8 cellular contexts compared by ENCODE assay signal in genomic region chr2:95207111-95207961, GRCh38. TPM values are rescaled to one million over a fixed set of nuclear protein-coding genes. Genes with fewer than 3 reads are reported as not detected.
DNase-seq lines count a peak whose midpoint lies in the region; ATAC-seq, FAIRE-seq and TF ChIP-seq lines count a peak whose summit lies in the region.

TSS of gene ZNF892 (plus strand) at chr2:95207521. CDS start at chr2:95207816, 295 bp downstream.

- H3K4me3 Mint-ChIP-seq in CD8-positive, alpha-beta memory T cell: peak within 1 kb of the TSS; percentile 90 to 96 (median 95)

- peak; percentile 33 to 45 (median 43) for TF ChIP-seq CTCF in H1 (IDR thresholded peaks at IDR 0.05; ENCODE audit: control extremely low read depth in 1 of 3, insufficient read depth in 1 of 3, low read depth in 1 of 3, low read length in 3 of 3)

- ATAC-seq in GM19395 (IDR thresholded peaks at IDR 0.05; ENCODE audit: unreplicated experiment): peak; percentile 96
- peak; percentile 91 for ATAC-seq in HG03558 (IDR thresholded peaks at IDR 0.05; ENCODE audit: extremely low read depth, unreplicated experiment)

- H3K9me3 ChIP-seq in CD8-positive, alpha-beta memory T cell (ENCODE audit: low read length): peaks cover 9% of the 10 kb centered on the region
- H3K9me3 ChIP-seq in H1 (ENCODE audit: insufficient read depth in 2 of 2, low read depth in 1 of 2, low read length in 1 of 2): peaks cover 28 to 30% of the 10 kb centered on the region in 2 experiments

- H3K18ac ChIP-seq in H1 (ENCODE audit: extremely low read depth, low read length) (peak within 1 kb of the TSS; percentile 87), mesendoderm (ENCODE audit: low read length) (no peak within 1 kb of the TSS)

- no peak for FAIRE-seq in H1 (lab: Jason Lieb, UNC)

- WGBS in H1 (ENCODE audit: extremely low coverage in 1 of 2, insufficient coverage in 1 of 2, insufficient read length in 1 of 2, insufficient replicate concordance in 2 of 2, low coverage in 1 of 2, low lambda C conversion rate in 2 of 2, missing lambda C conversion rate in 1 of 2), 2 experiments: 1% methylated on average over 47 of the region's 74 CpGs; no CpG with 5 or more reads in 1 of the 2 experiments
- no CpG with 5 or more reads among the region's 74 CpGs for WGBS in mesendoderm (ENCODE audit: extremely low coverage, insufficient coverage, low lambda C conversion rate)

- H4K8ac ChIP-seq in H1 (ENCODE audit: extremely low read depth, insufficient read depth, low read length) (peak within 1 kb of the TSS; percentile 81; the same call in 1 of the 2 replicates), mesendoderm (ENCODE audit: low read depth, low read length) (no peak within 1 kb of the TSS)

- H4K91ac ChIP-seq in H1 (replicated peaks; ENCODE audit: insufficient read length, low read length): peak within 1 kb of the TSS; percentile 2

- H3K27ac Mint-ChIP-seq in CD8-positive, alpha-beta memory T cell: peak within 1 kb of the TSS in 7 of 8 donors; percentile 77 to 96 (median 85)

- no peak for TF ChIP-seq EP300 in H1 (IDR thresholded peaks at IDR 0.05; ENCODE audit: borderline replicate concordance in 1 of 2, low read depth in 2 of 2, low read length in 2 of 2)

- peaks cover 14% of the 10 kb centered on the region for H3K36me3 ChIP-seq in CD8-positive, alpha-beta memory T cell (ENCODE audit: insufficient read depth, low read length)
- H3K36me3 ChIP-seq in H1 (ENCODE audit: control insufficient read depth in 2 of 4, insufficient read depth in 4 of 4, low read length in 3 of 4): peaks cover 0 to 35% (median 18%) of the 10 kb centered on the region in 4 experiments; a peak in 6 of 8 replicates
- peaks cover 3% of the 10 kb centered on the region for H3K36me3 ChIP-seq in mesendoderm (ENCODE audit: control insufficient read depth, insufficient read depth, low read length)

- H2BK12ac ChIP-seq in H1 (ENCODE audit: low read depth, low read length): 0 out of 2 replicates have a peak within 1 kb of the TSS, but pooled peaks have one; percentile 17

- peak; percentile 23 to 70 for TF ChIP-seq POLR2A in H1 (IDR thresholded peaks at IDR 0.05; ENCODE audit: control extremely low read depth in 1 of 2, low read depth in 2 of 2, low read length in 2 of 2)

- H2BK120ac ChIP-seq in H1 (replicated peaks; ENCODE audit: low read depth, low read length) (no peak within 1 kb of the TSS), mesendoderm (ENCODE audit: low read depth, low read length) (no peak within 1 kb of the TSS)

- H3K79me1 ChIP-seq in H1 (ENCODE audit: low read depth, low read length) (0 out of 2 replicates have a peak, but pooled peaks cover 2% of the 10 kb centered on the region), mesendoderm (ENCODE audit: low read length) (peaks cover 1% of the 10 kb centered on the region)

- peaks cover 0 to 1% of the 10 kb centered on the region in 2 donors for H3K27me3 Mint-ChIP-seq in CD8-positive, alpha-beta memory T cell

- CTCF ChIA-PET in CD8-positive, alpha-beta memory T cell (lab: Charles Lee): interaction anchor here (0.7 kb wide), 1 partner anchor 42 kb away, joined by 3 read pairs; the partner anchor contains the start of gene ZNF2
- CTCF ChIA-PET in H1 (lab: Charles Lee; ENCODE audit: partially characterized antibody): no interaction called here

- H2AK5ac ChIP-seq in H1 (ENCODE audit: low read depth, low read length): no peak within 1 kb of the TSS
- H2AK5ac ChIP-seq in mesendoderm (ENCODE audit: low read length): no peak within 1 kb of the TSS

- H4K5ac ChIP-seq in H1 (ENCODE audit: insufficient read length, low read depth, low read length) (peak within 1 kb of the TSS; percentile 62), mesendoderm (ENCODE audit: low read length) (no peak within 1 kb of the TSS)

- POLR2A ChIA-PET in CD8-positive, alpha-beta memory T cell (lab: Charles Lee): no interaction called here
- POLR2A ChIA-PET in H1 (lab: Charles Lee; ENCODE audit: partially characterized antibody): interaction anchor here (1.4 kb wide), 1 partner anchor 17 kb away, joined by 3 read pairs; no protein-coding TSS in a partner anchor

- peak within 1 kb of the TSS; percentile 34 for H3K4ac ChIP-seq in H1 (replicated peaks; ENCODE audit: insufficient read length, low read depth, low read length)
- H3K4ac ChIP-seq in mesendoderm (ENCODE audit: low read depth, low read length): no peak within 1 kb of the TSS

- H3K27ac ChIP-seq in CD8-positive, alpha-beta memory T cell (ENCODE audit: low read depth, low read length): peak within 1 kb of the TSS; percentile 58
- H3K27ac ChIP-seq in H1 (ENCODE audit: low read depth, low read length) (no peak within 1 kb of the TSS), mesendoderm (ENCODE audit: low read depth, low read length) (peak within 1 kb of the TSS; percentile 37)

- peaks cover 27 to 32% (median 29%) of the 10 kb centered on the region in 3 donors for H3K4me1 Mint-ChIP-seq in CD8-positive, alpha-beta memory T cell

- H2BK20ac ChIP-seq in H1 (ENCODE audit: low read length): no peak within 1 kb of the TSS

- H4K20me1 ChIP-seq in H1 (replicated peaks in 1 of 2; ENCODE audit: control insufficient read depth in 1 of 2, insufficient read depth in 2 of 2, low read length in 2 of 2): no peaks in the 10 kb centered on the region

- H3K79me2 ChIP-seq in H1 (ENCODE audit: control insufficient read depth in 1 of 2, insufficient read depth in 2 of 2, low read length in 2 of 2): peaks cover 2 to 4% of the 10 kb centered on the region in 2 experiments; a peak in 2 of 4 replicates
- no peaks in the 10 kb centered on the region for H3K79me2 ChIP-seq in mesendoderm (ENCODE audit: control insufficient read depth, insufficient read depth, low read length)

- H3K4me3 ChIP-seq in CD8-positive, alpha-beta memory T cell (ENCODE audit: low read length): peak within 1 kb of the TSS; percentile 76
- H3K4me3 ChIP-seq in H1 (ENCODE audit: extremely low read depth in 1 of 4, insufficient read depth in 2 of 4, low read depth in 3 of 4, low read length in 4 of 4): peak within 1 kb of the TSS; percentile 47 to 88 (median 76)
- peak within 1 kb of the TSS; percentile 36 for H3K4me3 ChIP-seq in mesendoderm (ENCODE audit: low read length)

- H2BK15ac ChIP-seq in H1 (ENCODE audit: low read length): no peak within 1 kb of the TSS
- H2BK15ac ChIP-seq in mesendoderm (replicated peaks; ENCODE audit: low read depth): no peak within 1 kb of the TSS

- H3K56ac ChIP-seq in H1 (replicated peaks; ENCODE audit: insufficient read length, low read depth, low read length): peak within 1 kb of the TSS; percentile 3
- H3K56ac ChIP-seq in mesendoderm (ENCODE audit: low read length): peak within 1 kb of the TSS; percentile 81

- H3K4me1 ChIP-seq in CD8-positive, alpha-beta memory T cell (ENCODE audit: insufficient read depth, low read length): peaks cover 9% of the 10 kb centered on the region
- H3K4me1 ChIP-seq in H1 (replicated peaks in 1 of 4; ENCODE audit: control insufficient read depth in 3 of 4, insufficient read depth in 4 of 4, low read length in 3 of 4): peaks cover 0 to 4% (median 2%) of the 10 kb centered on the region in 4 experiments; a peak in 2 of 7 replicates
- peaks cover 4% of the 10 kb centered on the region for H3K4me1 ChIP-seq in mesendoderm (ENCODE audit: control insufficient read depth, low read depth, low read length)

- peaks cover 25 to 34% (median 33%) of the 10 kb centered on the region in 3 donors for H3K36me3 Mint-ChIP-seq in CD8-positive, alpha-beta memory T cell

- peak within 1 kb of the TSS; percentile 75 to 77 for H3K4me2 ChIP-seq in H1 (ENCODE audit: insufficient read depth in 1 of 2, low read depth in 2 of 2, low read length in 2 of 2)
- peak within 1 kb of the TSS; percentile 12 for H3K4me2 ChIP-seq in mesendoderm (ENCODE audit: low read length)

- peaks cover 7 to 20% (median 17%) of the 10 kb centered on the region in 5 donors for H3K9me3 Mint-ChIP-seq in CD8-positive, alpha-beta memory T cell

- H2BK5ac ChIP-seq in H1 (ENCODE audit: low read depth, low read length): peak within 1 kb of the TSS; percentile 71; the same call in 1 of the 2 replicates
- H2BK5ac ChIP-seq in mesendoderm (ENCODE audit: low read length): no peak within 1 kb of the TSS

- peak; percentile 58 to 61 for TF ChIP-seq RAD21 in H1 (IDR thresholded peaks at IDR 0.05 in 1 of 2, conservative IDR thresholded peaks at IDR 0.05 in 1 of 2; ENCODE audit: low read depth in 2 of 2, low read length in 2 of 2)

- peak; percentile 62 to 78 (median 70) for DNase-seq in CD8-positive, alpha-beta memory T cell
- peak; percentile 97 for DNase-seq in NCI-H82 (lab: John Stamatoyannopoulos, UW)
- peak; percentile 61 to 70 (median 64) for DNase-seq in activated CD8-positive, alpha-beta memory T cell treated with anti-CD3 and anti-CD28 coated beads for 48 hours (ENCODE audit: low read depth in 2 of 3, low spot score in 2 of 3)
- peak; percentile 73 to 92 for DNase-seq in H1 (ENCODE audit: low read depth in 1 of 2, low spot score in 2 of 2)
- DNase-seq in mesendoderm: peak; percentile 97
- peak; percentile 69 for DNase-seq in stimulated activated CD8-positive, alpha-beta memory T cell treated with anti-CD3 and anti-CD28 coated beads, Interleukin-12 subunit alpha, Interleukin-12 subunit beta, amount 100 ng/mL, for 4 hours (ENCODE audit: low read depth)

- peak within 1 kb of the TSS; percentile 6 for H3K14ac ChIP-seq in H1 (ENCODE audit: insufficient read length)

- peak within 1 kb of the TSS; percentile 74 for H2AFZ ChIP-seq in H1 (ENCODE audit: low read length)

- H3K27me3 ChIP-seq in CD8-positive, alpha-beta memory T cell (ENCODE audit: insufficient read depth, low read length, poor library complexity, severe bottlenecking): no peaks in the 10 kb centered on the region
- H3K27me3 ChIP-seq in H1 (replicated peaks in 1 of 4; ENCODE audit: control insufficient read depth in 3 of 4, extremely low read depth in 1 of 4, insufficient read depth in 3 of 4, low read length in 3 of 4) (peaks cover 0 to 10% (median 0%) of the 10 kb centered on the region in 4 experiments; a peak in 3 of 7 replicates), mesendoderm (ENCODE audit: insufficient read depth, low read length, poor library complexity) (no peaks in the 10 kb centered on the region)

- peaks cover 6% of the 10 kb centered on the region; the same call in 1 of the 2 replicates for H3K23me2 ChIP-seq in H1 (ENCODE audit: low read depth, low read length)

- H3K9ac ChIP-seq in H1 (replicated peaks in 1 of 4; ENCODE audit: extremely low read depth in 1 of 4, low read depth in 3 of 4, low read length in 3 of 4) (peak within 1 kb of the TSS; percentile 46 to 86 (median 54)), mesendoderm (ENCODE audit: low read length) (peak within 1 kb of the TSS; percentile 62)

- H3K23ac ChIP-seq in H1 (ENCODE audit: insufficient read length) (no peak within 1 kb of the TSS), mesendoderm (ENCODE audit: low read length) (no peak within 1 kb of the TSS)

RNA-seq across cellular contexts. Expression of gene ZNF892, which starts in this region (rescaled TPM):
- total RNA-seq in CD8-positive, alpha-beta memory T cell: 1 to 10 TPM; 4.3 to 4.7 TPM
- polyA plus RNA-seq in CD8-positive, alpha-beta memory T cell: 0.39 TPM
- 10.7 and 10.8 TPM in 2 replicates for total RNA-seq in H1 (2021; fragmentation: NEBNext Ultra II Directional; extraction: Animal tissue kit (Norgen Biotek cat#: 25700))
- polyA plus RNA-seq in H1 (2011; rRNA removed): 1.4 and 1.5 TPM in 2 replicates
- 2.5 TPM for polyA plus RNA-seq in H1 (2011; cell fraction: cytosol; rRNA removed)
- polyA plus RNA-seq in H1 (2011; cell fraction: nucleus; rRNA removed): 3.3 TPM
- 1.3 to 2.5 TPM (median 1.6 TPM) in 4 replicates for polyA plus RNA-seq in H1 (2012, experiment 1 of 2)
- polyA plus RNA-seq in H1 (2012, experiment 2 of 2): 0.12 TPM
- 2.7 TPM for polyA plus RNA-seq in H1 (2013, experiment 1 of 2)
- polyA plus RNA-seq in H1 (2013, experiment 2 of 2): 2.3 TPM
- 12.8 and 19.4 TPM in 2 replicates for polyA minus RNA-seq in H1 (2011; rRNA and poly(A)+ RNA removed)
- polyA minus RNA-seq in H1 (2011; cell fraction: cytosol; rRNA and poly(A)+ RNA removed): 12.3 TPM
- polyA minus RNA-seq in H1 (2011; cell fraction: nucleus; rRNA and poly(A)+ RNA removed): 18.1 TPM
- polyA plus RNA-seq in mesendoderm (2013, experiment 1 of 2): 2.5 TPM
- 2.5 TPM for polyA plus RNA-seq in mesendoderm (2013, experiment 2 of 2)
